Comparison of ENCODE assay signal across 9 cellular contexts in the genomic region with DNA sequence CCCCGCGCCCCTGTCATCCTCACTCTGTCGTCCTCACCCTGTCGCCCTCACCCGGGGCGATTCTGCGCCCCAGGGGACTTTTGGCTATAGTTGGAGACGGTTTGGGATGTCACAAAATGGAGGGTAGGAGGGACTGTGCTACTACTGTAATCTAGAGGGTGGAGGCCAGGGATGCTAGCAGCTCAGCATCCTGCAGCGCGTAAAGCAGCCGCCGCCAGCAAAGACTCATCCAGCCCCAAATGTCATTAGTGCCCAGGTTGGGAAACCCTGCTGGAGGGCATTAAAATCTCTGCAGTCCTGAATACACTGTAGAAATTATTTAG. TPM values are rescaled to one million over a fixed set of nuclear protein-coding genes. Genes with fewer than 3 reads are reported as not detected.
DNase-seq lines count a peak whose midpoint lies in the region; TF ChIP-seq lines count a peak whose summit lies in the region.
"Had no signal": no experiment of that assay in that cellular context is flagged by ENCODE, and none has a peak within 500 bp of the region (broad histone marks: within the 10 kb centered on the region; RNA-seq: fewer than 3 reads in every experiment).

No MANE protein-coding gene starts in this region.

- DNase-seq in T-helper 1 cell = no peak
- DNase-seq in SJCRH30 = peak in 1 of 2 experiments; percentile 12
- no peak for DNase-seq in esophagus muscularis mucosa (ENCODE audit: extremely low spot score)
- peak; percentile 8 for DNase-seq in pons (ENCODE audit: low spot score)
- no peak for DNase-seq in HK-2 (ENCODE audit: unreplicated experiment)
- no peak for DNase-seq in NCI-H82 (lab: John Stamatoyannopoulos, UW)
- no peak for DNase-seq in EL

- H3K9me3 Mint-ChIP-seq in T-helper 1 cell treated with Interleukin-12 subunit alpha and Interleukin-12 subunit beta and Interleukin-4 antibody, amounts not matched to agents 30 μg/mL and 1 μg/mL, for 36 hours = peaks cover 10% of the 10 kb centered on the region

- H3K4me3 ChIP-seq in SJCRH30 (peak overlapping the region; percentile 99), esophagus muscularis mucosa (peak overlapping the region; percentile 81 to 96 (median 90))

- H3K27ac ChIP-seq in SJCRH30 = peak overlapping the region; percentile 73
- H3K27ac ChIP-seq in esophagus muscularis mucosa (replicated peaks in 1 of 4) = peak overlapping the region; percentile 80 to 85 (median 82)

- WGBS in esophagus muscularis mucosa = 4% methylated on average over 5 of the region's 12 CpGs

- H3K27ac Mint-ChIP-seq in T-helper 1 cell treated with Interleukin-12 subunit alpha and Interleukin-12 subunit beta and Interleukin-4 antibody, amounts not matched to agents 30 μg/mL and 1 μg/mL, for 36 hours = peak overlapping the region; percentile 94

- H3K36me3 ChIP-seq in SJCRH30 (peaks cover 30% of the 10 kb centered on the region), esophagus muscularis mucosa (peaks cover 38 to 43% (median 42%) of the 10 kb centered on the region in 4 donors)

- H3K27me3 Mint-ChIP-seq in T-helper 1 cell treated with Interleukin-12 subunit alpha and Interleukin-12 subunit beta and Interleukin-4 antibody, amounts not matched to agents 30 μg/mL and 1 μg/mL, for 36 hours (ENCODE audit: low read depth) = no peaks in the 10 kb centered on the region

- H3K27me3 ChIP-seq in SJCRH30 = no peaks in the 10 kb centered on the region
- no peaks in the 10 kb centered on the region for H3K27me3 ChIP-seq in esophagus muscularis mucosa

- peaks cover 13% of the 10 kb centered on the region for H3K4me1 Mint-ChIP-seq in T-helper 1 cell treated with Interleukin-12 subunit alpha and Interleukin-12 subunit beta and Interleukin-4 antibody, amounts not matched to agents 30 μg/mL and 1 μg/mL, for 36 hours (ENCODE audit: low read depth)

- no peak for TF ChIP-seq CTCF in esophagus muscularis mucosa (IDR thresholded peaks at IDR 0.05)

- no peak for TF ChIP-seq POLR2A in esophagus muscularis mucosa (IDR thresholded peaks at IDR 0.05; ENCODE audit: low read depth)

- peak overlapping the region; percentile 96 for H3K4me3 Mint-ChIP-seq in T-helper 1 cell treated with Interleukin-12 subunit alpha and Interleukin-12 subunit beta and Interleukin-4 antibody, amounts not matched to agents 30 μg/mL and 1 μg/mL, for 36 hours

- TF ChIP-seq EP300 in esophagus muscularis mucosa (IDR thresholded peaks at IDR 0.05) = no peak

- H3K9me3 ChIP-seq in SJCRH30 (replicated peaks) (no peaks in the 10 kb centered on the region), esophagus muscularis mucosa (peaks cover 0 to 3% (median under 1%) of the 10 kb centered on the region in 4 donors)

- H3K36me3 Mint-ChIP-seq in T-helper 1 cell treated with Interleukin-12 subunit alpha and Interleukin-12 subunit beta and Interleukin-4 antibody, amounts not matched to agents 30 μg/mL and 1 μg/mL, for 36 hours (ENCODE audit: low read depth) = peaks cover 29% of the 10 kb centered on the region

- H3K4me1 ChIP-seq in SJCRH30 (no peaks in the 10 kb centered on the region; the same call in 1 of the 2 replicates), esophagus muscularis mucosa (peaks cover 11 to 22% (median 14%) of the 10 kb centered on the region in 4 donors)

- intact Hi-C loops in esophagus muscularis mucosa (cut with DNase I) = loop anchor here (10.0 kb wide), 1 partner anchor 325 kb away; no protein-coding TSS in a partner anchor

RNA-seq across cellular contexts. Expression of gene ZNF557, which starts 0.4 kb away (rescaled TPM):
- 12.5 and 13.4 TPM in 2 replicates for total RNA-seq in SJCRH30 (2014; rRNA removed; shearing (Covaris generic))
- total RNA-seq in esophagus muscularis mucosa = 1 to 10 TPM; 5.5 to 9.0 (median 8.3) TPM

RNA-seq across cellular contexts. Expression of gene MBD3L3, which starts 11.4 kb away (rescaled TPM):
- not detected in 2 replicates for total RNA-seq in SJCRH30 (2014; rRNA removed; shearing (Covaris generic))
- not detected for total RNA-seq in esophagus muscularis mucosa
- total RNA-seq: Daoy had no signal

RNA-seq across cellular contexts. Expression of gene MBD3L2, which starts 20.7 kb away (rescaled TPM):
- not detected in 2 replicates for total RNA-seq in SJCRH30 (2014; rRNA removed; shearing (Covaris generic))
- not detected for total RNA-seq in esophagus muscularis mucosa
- total RNA-seq: Daoy had no signal

RNA-seq across cellular contexts. Expression of gene MBD3L4, which starts 29.9 kb away (rescaled TPM):
- total RNA-seq in SJCRH30 (2014; rRNA removed; shearing (Covaris generic)) = not detected in 2 replicates
- total RNA-seq in esophagus muscularis mucosa = not detected
- total RNA-seq: Daoy had no signal

RNA-seq across cellular contexts. Expression of gene MBD3L5, which starts 39.5 kb away (rescaled TPM):
- not detected in 2 replicates for total RNA-seq in SJCRH30 (2014; rRNA removed; shearing (Covaris generic))
- not detected for total RNA-seq in esophagus muscularis mucosa
- total RNA-seq: Daoy had no signal
